Comparison of ENCODE assay signal across 18 cellular contexts in genomic region chr7:137328389-137329120, GRCh38. TPM values are rescaled to one million over a fixed set of nuclear protein-coding genes. Genes with fewer than 3 reads are reported as not detected.
DNase-seq lines count a peak whose midpoint lies in the region; ATAC-seq, FAIRE-seq and TF ChIP-seq lines count a peak whose summit lies in the region.
"Had no signal": no experiment of that assay in that cellular context is flagged by ENCODE, and none has a peak within 500 bp of the region (broad histone marks: within the 10 kb centered on the region; RNA-seq: fewer than 3 reads in every experiment).

No MANE protein-coding gene starts in this region.

- H3K4me2 ChIP-seq in K562 (ENCODE audit: insufficient read depth, low read length) = no peak overlapping the region
- H3K4me2 ChIP-seq: GM23338 had no signal

- TF ChIP-seq RAD21 in K562 (CRISPR knock-in tag; conservative IDR thresholded peaks at IDR 0.05 in 1 of 2, IDR thresholded peaks at IDR 0.05 in 1 of 2) = no peak

- no TSS peak for BruUV-seq in K562 (replicated peaks; lab: Mats Ljungman, UMichigan)

- H3K27me3 Mint-ChIP-seq in endothelial cell (ENCODE audit: unreplicated experiment) = no peaks in the 10 kb centered on the region
- H3K27me3 Mint-ChIP-seq in activated T-cell treated with anti-CD3 and anti-CD28 coated beads, Interleukin-2, amount 50 U/mL, for 72 hours (ENCODE audit: low read depth) = no peaks in the 10 kb centered on the region
- H3K27me3 Mint-ChIP-seq: activated naive CD8-positive, alpha-beta T cell treated with anti-CD3 and anti-CD28 coated beads, Interleukin-2, amount 10 ng/mL, durations not matched to agents 7 days and 5 days; dendritic cell treated with granulocyte-macrophage colony-stimulating factor and Interleukin-4, amounts not matched to agents 40 ng/mL and 50 ng/mL, for 4 days; naive B cell; stimulated activated naive B cell treated with anti-CD40 and anti-IgM and Interleukin-4, amounts not matched to agents 10 μg/mL and 1 μg/mL and 100 μg/mL, for 72 hours had no signal

- ATAC-seq in K562 (no peak), GM21737 (IDR thresholded peaks at IDR 0.05; ENCODE audit: unreplicated experiment) (no peak)
- ATAC-seq in activated T-cell treated with anti-CD3 and anti-CD28 coated beads, Interleukin-2, amount 50 U/mL, for 72 hours (replicated peaks in 1 of 2) = no peak
- ATAC-seq: GM23338; stimulated activated naive B cell treated with anti-CD40 and anti-IgM and Interleukin-4, amounts not matched to agents 10 μg/mL and 1 μg/mL and 100 μg/mL, for 72 hours; WTC11 had no signal

- FAIRE-seq in K562 (lab: Jason Lieb, UNC) = no peak
- FAIRE-seq: keratinocyte had no signal

- TF ChIP-seq EP300 in K562 (IDR thresholded peaks at IDR 0.05; ENCODE audit: low read length) = no peak

- no peak overlapping the region for H3K4me3 ChIP-seq in AG10803 (ENCODE audit: low read length)
- H3K4me3 ChIP-seq in K562 = no peak overlapping the region
- H3K4me3 ChIP-seq in ascending aorta = no peak overlapping the region
- H3K4me3 ChIP-seq: GM23338 had no signal

- H3K9me1 ChIP-seq in K562 (ENCODE audit: control insufficient read depth, insufficient read depth, low read length) = no peaks in the 10 kb centered on the region

- H3K9me3 ChIP-seq in K562 (replicated peaks; ENCODE audit: control insufficient read depth, insufficient read depth, low read depth, low read length) = no peaks in the 10 kb centered on the region; the same call in 1 of the 2 replicates
- no peaks in the 10 kb centered on the region for H3K9me3 ChIP-seq in ascending aorta

- POLR2A ChIA-PET in K562 (lab: Yijun Ruan, JAX) = interaction anchor here (1.3 kb wide), 1 partner anchor 9 kb away, joined by 3 read pairs; no protein-coding TSS in a partner anchor

- H3K4me1 ChIP-seq in K562 (replicated peaks in 1 of 2; ENCODE audit: control insufficient read depth in 2 of 2, insufficient read depth in 2 of 2, low read length in 2 of 2) (no peaks in the 10 kb centered on the region), ascending aorta (no peaks in the 10 kb centered on the region)

- H3K4me3 Mint-ChIP-seq in endothelial cell (ENCODE audit: unreplicated experiment) = no peak overlapping the region
- no peak overlapping the region for H3K4me3 Mint-ChIP-seq in activated T-cell treated with anti-CD3 and anti-CD28 coated beads, Interleukin-2, amount 50 U/mL, for 72 hours
- H3K4me3 Mint-ChIP-seq: activated naive CD8-positive, alpha-beta T cell treated with anti-CD3 and anti-CD28 coated beads, Interleukin-2, amount 10 ng/mL, durations not matched to agents 7 days and 5 days; dendritic cell treated with granulocyte-macrophage colony-stimulating factor and Interleukin-4, amounts not matched to agents 40 ng/mL and 50 ng/mL, for 4 days; GM23338; naive B cell; stimulated activated naive B cell treated with anti-CD40 and anti-IgM and Interleukin-4, amounts not matched to agents 10 μg/mL and 1 μg/mL and 100 μg/mL, for 72 hours; WTC11 had no signal

- TF ChIP-seq CTCF in AG10803 (conservative IDR thresholded peaks at IDR 0.05; ENCODE audit: low read length) = no peak
- no peak for TF ChIP-seq CTCF in K562 (IDR thresholded peaks at IDR 0.05 in 2 of 3, conservative IDR thresholded peaks at IDR 0.05 in 1 of 3; ENCODE audit: insufficient read depth in 2 of 3, low read depth in 1 of 3, low read length in 3 of 3)
- no peak for TF ChIP-seq CTCF in endothelial cell (IDR thresholded peaks at IDR 0.05; ENCODE audit: unreplicated experiment)
- no peak for TF ChIP-seq CTCF in ascending aorta (IDR thresholded peaks at IDR 0.05)

- H3K27ac ChIP-seq in K562 (ENCODE audit: extremely low read depth, low read depth, low read length) = no peak overlapping the region
- peak overlapping the region; percentile 66 for H3K27ac ChIP-seq in layer of hippocampus (ENCODE audit: low read depth, low read length)
- H3K27ac ChIP-seq in ascending aorta = no peak overlapping the region
- H3K27ac ChIP-seq: C4-2B had no signal

- no peak for TF ChIP-seq POLR2A in K562 (conservative IDR thresholded peaks at IDR 0.05)

- 0% methylated on average over 5 of the region's 5 CpGs for WGBS in K562 (ENCODE audit: insufficient coverage, low coverage, missing lambda C conversion rate)

- H3K27ac Mint-ChIP-seq in endothelial cell (ENCODE audit: unreplicated experiment) = no peak overlapping the region
- no peak overlapping the region for H3K27ac Mint-ChIP-seq in activated T-cell treated with anti-CD3 and anti-CD28 coated beads, Interleukin-2, amount 50 U/mL, for 72 hours
- H3K27ac Mint-ChIP-seq: activated naive CD8-positive, alpha-beta T cell treated with anti-CD3 and anti-CD28 coated beads, Interleukin-2, amount 10 ng/mL, durations not matched to agents 7 days and 5 days; dendritic cell treated with granulocyte-macrophage colony-stimulating factor and Interleukin-4, amounts not matched to agents 40 ng/mL and 50 ng/mL, for 4 days; GM23338; naive B cell; stimulated activated naive B cell treated with anti-CD40 and anti-IgM and Interleukin-4, amounts not matched to agents 10 μg/mL and 1 μg/mL and 100 μg/mL, for 72 hours; WTC11 had no signal

- DNase-seq in AG10803 (ENCODE audit: low read depth) = peak; percentile 9
- DNase-seq in NCI-H1092 (lab: John Stamatoyannopoulos, UW) = peak; percentile 78
- DNase-seq in K562 (ENCODE audit: extremely low read depth in 1 of 4, low spot score in 3 of 4) = no peak
- DNase-seq in endothelial cell (ENCODE audit: low spot score) = no peak
- DNase-seq in activated T-cell treated with anti-CD3 and anti-CD28 coated beads, Interleukin-2, amount 50 U/mL, for 72 hours = no peak
- DNase-seq in ascending aorta (ENCODE audit: low spot score in 2 of 2) = no peak
- DNase-seq: activated naive CD8-positive, alpha-beta T cell treated with anti-CD3 and anti-CD28 coated beads, Interleukin-2, amount 10 ng/mL, durations not matched to agents 7 days and 5 days; foreskin melanocyte; GF-D8; naive B cell; stimulated activated naive B cell treated with anti-CD40 and anti-IgM and Interleukin-4, amounts not matched to agents 10 μg/mL and 1 μg/mL and 100 μg/mL, for 72 hours had no signal

- H4K20me1 ChIP-seq in K562 (replicated peaks; ENCODE audit: control insufficient read depth, insufficient read depth, low read length) = no peaks in the 10 kb centered on the region

- H2AFZ ChIP-seq in K562 (ENCODE audit: low read depth, low read length) = no peak overlapping the region
- H2AFZ ChIP-seq: GM23338 had no signal

- no peaks in the 10 kb centered on the region for H3K9me3 Mint-ChIP-seq in endothelial cell (ENCODE audit: unreplicated experiment)
- H3K9me3 Mint-ChIP-seq in activated T-cell treated with anti-CD3 and anti-CD28 coated beads, Interleukin-2, amount 50 U/mL, for 72 hours = peaks cover 2 to 10% of the 10 kb centered on the region in 2 donors
- H3K9me3 Mint-ChIP-seq: activated naive CD8-positive, alpha-beta T cell treated with anti-CD3 and anti-CD28 coated beads, Interleukin-2, amount 10 ng/mL, durations not matched to agents 7 days and 5 days; GM23338 had no signal

- H3K27me3 ChIP-seq in K562 (ENCODE audit: control insufficient read depth in 2 of 2, insufficient read depth in 2 of 2, low read length in 2 of 2) = no peaks in the 10 kb centered on the region
- no peaks in the 10 kb centered on the region for H3K27me3 ChIP-seq in layer of hippocampus (ENCODE audit: control insufficient read depth, insufficient read depth, low read length)
- no peaks in the 10 kb centered on the region for H3K27me3 ChIP-seq in ascending aorta

- no peaks in the 10 kb centered on the region for H3K4me1 Mint-ChIP-seq in endothelial cell (ENCODE audit: unreplicated experiment)
- H3K4me1 Mint-ChIP-seq in activated T-cell treated with anti-CD3 and anti-CD28 coated beads, Interleukin-2, amount 50 U/mL, for 72 hours (ENCODE audit: low read depth) = no peaks in the 10 kb centered on the region
- H3K4me1 Mint-ChIP-seq: activated naive CD8-positive, alpha-beta T cell treated with anti-CD3 and anti-CD28 coated beads, Interleukin-2, amount 10 ng/mL, durations not matched to agents 7 days and 5 days; naive B cell; stimulated activated naive B cell treated with anti-CD40 and anti-IgM and Interleukin-4, amounts not matched to agents 10 μg/mL and 1 μg/mL and 100 μg/mL, for 72 hours had no signal

- no peaks in the 10 kb centered on the region for H3K79me2 ChIP-seq in K562 (ENCODE audit: control insufficient read depth, insufficient read depth, low read length)

- in situ Hi-C loops in K562 (cut with MboI) = no loop called here

- H3K36me3 Mint-ChIP-seq in endothelial cell (ENCODE audit: low read depth, unreplicated experiment) = no peaks in the 10 kb centered on the region
- H3K36me3 Mint-ChIP-seq in activated T-cell treated with anti-CD3 and anti-CD28 coated beads, Interleukin-2, amount 50 U/mL, for 72 hours (ENCODE audit: insufficient read depth in 2 of 2) = no peaks in the 10 kb centered on the region
- H3K36me3 Mint-ChIP-seq: activated naive CD8-positive, alpha-beta T cell treated with anti-CD3 and anti-CD28 coated beads, Interleukin-2, amount 10 ng/mL, durations not matched to agents 7 days and 5 days; naive B cell; stimulated activated naive B cell treated with anti-CD40 and anti-IgM and Interleukin-4, amounts not matched to agents 10 μg/mL and 1 μg/mL and 100 μg/mL, for 72 hours had no signal

- CTCF ChIA-PET in K562 (lab: Yijun Ruan, JAX; ENCODE audit: low intra/inter-chr PET ratio) = no interaction called here

- H3K36me3 ChIP-seq in K562 (ENCODE audit: control insufficient read depth, insufficient read depth, low read length) = no peaks in the 10 kb centered on the region
- H3K36me3 ChIP-seq in ascending aorta = no peaks in the 10 kb centered on the region

- H3K9ac ChIP-seq in K562 (ENCODE audit: insufficient read depth in 1 of 2, low read depth in 2 of 2, low read length in 2 of 2) = no peak overlapping the region

- intact Hi-C loops in K562 (cut with micrococcal nuclease) (no loop called here), ascending aorta (cut with DNase I) (no loop called here)

RNA-seq across cellular contexts. Expression of gene PTN, which starts 15.0 kb away (rescaled TPM):
- total RNA-seq in K562 (2011; cell fraction: chromatin; rRNA removed; ENCODE audit: low replicate concordance) = not detected in 2 replicates
- not detected in 2 replicates for total RNA-seq in K562 (2011; cell fraction: nucleolus; rRNA removed)
- total RNA-seq in K562 (2011; cell fraction: nucleoplasm; rRNA removed) = not detected in 2 replicates
- total RNA-seq in K562 (2014; rRNA removed) = not detected in 2 replicates
- total RNA-seq in K562 (2014; rRNA removed; fragmentation: Illumina TruSeq; extraction: Trizol) = not detected in 2 replicates
- total RNA-seq in K562 (2015; rRNA removed; fragmentation: Illumina TruSeq; extraction: Trizol) = not detected in 2 replicates
- total RNA-seq in K562 (2021) = not detected in 2 replicates
- polyA plus RNA-seq in K562 (2011; rRNA removed) = not detected in 2 replicates
- polyA plus RNA-seq in K562 (2011; cell fraction: cytosol; rRNA removed) = not detected in 2 replicates
- not detected in 2 replicates for polyA plus RNA-seq in K562 (2011; cell fraction: nucleus; rRNA removed)
- not detected in 2 replicates for polyA plus RNA-seq in K562 (2012)
- not detected in 2 replicates for polyA plus RNA-seq in K562 (2014; fragmentation: Illumina TruSeq; extraction: Trizol)
- not detected for polyA plus RNA-seq in K562 (2014; fragmentation: Nextera tagmentation; extraction: Ambion mirVana)
- polyA plus RNA-seq in K562 (2014; rRNA removed) = not detected in 2 replicates
- polyA minus RNA-seq in K562 (2011; rRNA and poly(A)+ RNA removed) = not detected in 2 replicates
- polyA minus RNA-seq in K562 (2011; cell fraction: cytosol; rRNA and poly(A)+ RNA removed) = not detected in 2 replicates
- polyA minus RNA-seq in K562 (2011; cell fraction: nucleus; rRNA and poly(A)+ RNA removed) = not detected in 2 replicates
- 1.7 TPM for total RNA-seq in endothelial cell (ENCODE audit: unreplicated experiment)
- total RNA-seq in activated T-cell treated with anti-CD3 and anti-CD28 coated beads, Interleukin-2, amount 50 U/mL, for 72 hours = not detected
- total RNA-seq in ascending aorta = 10.4 TPM
- total RNA-seq: activated naive CD8-positive, alpha-beta T cell treated with anti-CD3 and anti-CD28 coated beads, Interleukin-2, amount 10 ng/mL, durations not matched to agents 7 days and 5 days had no signal
- polyA plus RNA-seq: keratinocyte had no signal

Comparison
In these comparisons a context has a peak if more than half of its experiments do, and no peak if none do; other contexts are left out.
1. DNase-seq: peak in AG10803 (single experiment) and NCI-H1092 (single experiment); none in K562 (0 of 4), endothelial cell (single experiment), activated T-cell treated with anti-CD3 and anti-CD28 coated beads, Interleukin-2, amount 50 U/mL, for 72 hours (0 of 2) and ascending aorta (0 of 2).